20 cellular contexts compared by ENCODE assay signal in the genomic region with DNA sequence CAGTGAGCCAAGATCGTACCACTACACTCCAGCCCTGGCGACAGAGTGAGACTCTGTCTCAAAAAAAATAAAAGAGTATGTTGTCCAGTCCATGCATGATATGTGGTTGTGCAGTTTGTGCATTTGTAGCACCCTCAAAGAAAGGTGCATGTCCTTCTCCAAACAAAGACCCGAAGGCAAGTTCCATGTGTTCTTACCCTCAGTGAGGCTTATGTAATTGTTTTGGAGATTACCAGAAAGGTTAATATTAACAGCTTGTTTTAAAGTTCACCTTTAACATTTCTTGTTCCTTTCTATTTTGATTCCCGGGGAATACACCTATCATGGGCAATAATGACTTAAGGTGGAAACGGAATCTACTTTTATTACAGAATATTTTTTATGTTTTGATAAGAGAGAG. TPM values are rescaled to one million over a fixed set of nuclear protein-coding genes. Genes with fewer than 3 reads are reported as not detected.
A peak's percentile ranks its signal among the peaks of the same experiment; 100 is the strongest.
DNase-seq lines count a peak whose midpoint lies in the region; ATAC-seq and TF ChIP-seq lines count a peak whose summit lies in the region.
"Had no signal": no experiment of that assay in that cellular context is flagged by ENCODE, and none has a peak within 500 bp of the region (broad histone marks: within the 10 kb centered on the region; RNA-seq: fewer than 3 reads in every experiment).

No MANE protein-coding gene starts in this region.

- H3K9me3 ChIP-seq in hepatocyte (ENCODE audit: low read depth) (no peaks in the 10 kb centered on the region), liver (ENCODE audit: control insufficient read depth in 4 of 4, low read length in 3 of 4) (peaks cover 0 to under 1% (median 0%) of the 10 kb centered on the region in 4 donors)
- H3K9me3 ChIP-seq: Caco-2 had no signal

- H3K36me3 Mint-ChIP-seq in stimulated activated effector memory CD8-positive, alpha-beta T cell treated with anti-CD3 and anti-CD28 coated beads, Interleukin-12 subunit alpha, Interleukin-12 subunit beta, amount 100 ng/mL, for 72 hours, result peaks cover 12% of the 10 kb centered on the region

- H4K20me1 ChIP-seq in hepatocyte (ENCODE audit: insufficient read depth, poor library complexity, severe bottlenecking), result no peaks in the 10 kb centered on the region
- H4K20me1 ChIP-seq: BLaER1 treated with 17β-estradiol and CSF1 and Interleukin-3, amounts not matched to agents 10 nM and 100 nM had no signal

- WGBS in hepatocyte (ENCODE audit: low lambda C conversion rate, missing lambda C conversion rate), result 67% methylated on average over 5 of the region's 5 CpGs
- 40% methylated on average over 5 of the region's 5 CpGs for WGBS in liver

- no peaks in the 10 kb centered on the region for H3K4me1 Mint-ChIP-seq in stimulated activated effector memory CD8-positive, alpha-beta T cell treated with anti-CD3 and anti-CD28 coated beads, Interleukin-12 subunit alpha, Interleukin-12 subunit beta, amount 100 ng/mL, for 72 hours
- H3K4me1 Mint-ChIP-seq: B cell had no signal

- H3K27ac ChIP-seq in hepatocyte, result peak overlapping the region; percentile 44
- H3K27ac ChIP-seq in liver (ENCODE audit: low read depth in 1 of 2, low read length in 2 of 2), result peak overlapping the region; percentile 44 to 75
- H3K27ac ChIP-seq: 22Rv1; A549; BLaER1 treated with 17β-estradiol and CSF1 and Interleukin-3, amounts not matched to agents 10 nM and 100 nM; C4-2B had no signal

- H3K4me2 ChIP-seq in hepatocyte, result no peak overlapping the region
- H3K4me2 ChIP-seq: A549; BLaER1 treated with 17β-estradiol and CSF1 and Interleukin-3, amounts not matched to agents 10 nM and 100 nM had no signal

- no peak overlapping the region for H2AFZ ChIP-seq in hepatocyte

- H3K4me3 Mint-ChIP-seq in stimulated activated effector memory CD8-positive, alpha-beta T cell treated with anti-CD3 and anti-CD28 coated beads, Interleukin-12 subunit alpha, Interleukin-12 subunit beta, amount 100 ng/mL, for 72 hours, result no peak overlapping the region
- H3K4me3 Mint-ChIP-seq: B cell; CD4-positive, alpha-beta T cell; CD8-positive, alpha-beta T cell had no signal

- H3K4me1 ChIP-seq in hepatocyte (ENCODE audit: insufficient read depth) (no peaks in the 10 kb centered on the region), liver (ENCODE audit: control insufficient read depth in 4 of 4, insufficient read depth in 4 of 4, low read length in 3 of 4) (peaks cover 9 to 51% (median 39%) of the 10 kb centered on the region in 4 donors)
- H3K4me1 ChIP-seq: A549; BLaER1 treated with 17β-estradiol and CSF1 and Interleukin-3, amounts not matched to agents 10 nM and 100 nM; Caco-2 had no signal

- no peaks in the 10 kb centered on the region for H3K9me2 ChIP-seq in hepatocyte (replicated peaks; ENCODE audit: insufficient read depth)

- H3K27ac Mint-ChIP-seq in stimulated activated effector memory CD8-positive, alpha-beta T cell treated with anti-CD3 and anti-CD28 coated beads, Interleukin-12 subunit alpha, Interleukin-12 subunit beta, amount 100 ng/mL, for 72 hours, result peak overlapping the region; percentile 3
- H3K27ac Mint-ChIP-seq: B cell; CD4-positive, alpha-beta T cell; CD8-positive, alpha-beta T cell had no signal

- H3K27me3 ChIP-seq in hepatocyte (no peaks in the 10 kb centered on the region), liver (ENCODE audit: control insufficient read depth in 4 of 4, insufficient read depth in 4 of 4, low read length in 3 of 4) (no peaks in the 10 kb centered on the region)
- H3K27me3 ChIP-seq: BLaER1 treated with 17β-estradiol and CSF1 and Interleukin-3, amounts not matched to agents 10 nM and 100 nM had no signal

- no peak for DNase-seq in hepatocyte (ENCODE audit: low spot score)
- no peak for DNase-seq in left lobe of liver (ENCODE audit: low spot score)
- no peak for DNase-seq in stimulated activated effector memory CD8-positive, alpha-beta T cell treated with anti-CD3 and anti-CD28 coated beads, Interleukin-12 subunit alpha, Interleukin-12 subunit beta, amount 100 ng/mL, for 72 hours (ENCODE audit: low spot score in 2 of 2)
- no peak for DNase-seq in hepatic stellate cell (ENCODE audit: low spot score)
- DNase-seq in NCI-H187 treated with DMSO at 0.1 percent for 48 hours (lab: John Stamatoyannopoulos, UW), result no peak
- no peak for DNase-seq in activated naive CD4-positive, alpha-beta T cell treated with Interleukin-2 at 50 U/mL for 16 hours
- DNase-seq: AML-193; Caco-2; Calu3; CD4-positive, alpha-beta T cell; CD8-positive, alpha-beta T cell; DMS79 treated with DMSO at 0.1 percent for 48 hours; GF-D8 had no signal

- no peak overlapping the region for H3K4me3 ChIP-seq in hepatocyte
- peak overlapping the region in 1 of 3 donors; percentile 5 for H3K4me3 ChIP-seq in liver (ENCODE audit: low read depth in 1 of 3, low read length in 3 of 3)
- H3K4me3 ChIP-seq: A549; BLaER1 treated with 17β-estradiol and CSF1 and Interleukin-3, amounts not matched to agents 10 nM and 100 nM had no signal

- no peak for TF ChIP-seq CTCF in hepatocyte (IDR thresholded peaks at IDR 0.05; ENCODE audit: poor library complexity)
- no peak for TF ChIP-seq CTCF in liver (IDR thresholded peaks at IDR 0.05; ENCODE audit: low read depth, low read length, missing input control)

- no peaks in the 10 kb centered on the region for H3K79me2 ChIP-seq in hepatocyte

- TF ChIP-seq RAD21 in liver (IDR thresholded peaks at IDR 0.05), result peak in 1 of 2 donors; percentile 32

- ATAC-seq in left lobe of liver, result peak; percentile 73
- no peak for ATAC-seq in stimulated activated effector memory CD8-positive, alpha-beta T cell treated with anti-CD3 and anti-CD28 coated beads, Interleukin-12 subunit alpha, Interleukin-12 subunit beta, amount 100 ng/mL, for 72 hours
- ATAC-seq: A549; CD8-positive, alpha-beta T cell had no signal

- H3K36me3 ChIP-seq in hepatocyte (replicated peaks; ENCODE audit: insufficient read depth, low read depth) (no peaks in the 10 kb centered on the region), liver (ENCODE audit: control insufficient read depth in 4 of 4, insufficient read depth in 3 of 4, low read depth in 1 of 4, low read length in 3 of 4) (peaks cover 0 to 2% (median 2%) of the 10 kb centered on the region in 4 donors)

- H3K9ac ChIP-seq in liver (ENCODE audit: low read depth in 1 of 2, low read length in 2 of 2), result peak overlapping the region; percentile 19 to 58
- H3K9ac ChIP-seq: BLaER1 treated with 17β-estradiol and CSF1 and Interleukin-3, amounts not matched to agents 10 nM and 100 nM had no signal

- H3K9me3 Mint-ChIP-seq in stimulated activated effector memory CD8-positive, alpha-beta T cell treated with anti-CD3 and anti-CD28 coated beads, Interleukin-12 subunit alpha, Interleukin-12 subunit beta, amount 100 ng/mL, for 72 hours, result no peaks in the 10 kb centered on the region
- H3K9me3 Mint-ChIP-seq: CD4-positive, alpha-beta T cell had no signal

TF ChIP-seq in liver, 16 proteins besides CTCF, POLR2A, EP300 and RAD21 (continues in another document):
- TF ChIP-seq EGR1 (IDR thresholded peaks at IDR 0.05; ENCODE audit: low read depth in 2 of 2), result no peak
- no peak for TF ChIP-seq HNF4G (IDR thresholded peaks at IDR 0.05)
- TF ChIP-seq SP1 (IDR thresholded peaks at IDR 0.05), result peak; percentile 64
- peak; percentile 55 to 84 for TF ChIP-seq HNF4A (conservative IDR thresholded peaks at IDR 0.05)
- TF ChIP-seq, protein P1, sequence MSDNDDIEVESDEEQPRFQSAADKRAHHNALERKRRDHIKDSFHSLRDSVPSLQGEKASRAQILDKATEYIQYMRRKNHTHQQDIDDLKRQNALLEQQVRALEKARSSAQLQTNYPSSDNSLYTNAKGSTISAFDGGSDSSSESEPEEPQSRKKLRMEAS (IDR thresholded peaks at IDR 0.05), result peak; percentile 87
- no peak for TF ChIP-seq ATF3 (IDR thresholded peaks at IDR 0.05)
- no peak for TF ChIP-seq GABPA (IDR thresholded peaks at IDR 0.05 in 1 of 2, conservative IDR thresholded peaks at IDR 0.05 in 1 of 2)
- peak; percentile 53 for TF ChIP-seq YY1 (IDR thresholded peaks at IDR 0.05)

RNA-seq across cellular contexts. Expression of gene KIAA1191, which starts 22.3 kb away (rescaled TPM):
- total RNA-seq in hepatocyte (98.3 and 104 TPM in 2 replicates), left lobe of liver (51.9 TPM), liver (10 to 100 TPM; 31.1 to 31.8 TPM)
- polyA plus RNA-seq in hepatocyte (96.8 and 110 TPM in 2 replicates), liver (10 to 100 TPM; 25.7 to 37.2 TPM)

RNA-seq across cellular contexts. Expression of gene ARL10, which starts 26.0 kb away (rescaled TPM):
- total RNA-seq in hepatocyte, result 6.7 and 8.9 TPM in 2 replicates
- polyA plus RNA-seq in hepatocyte, result 2.5 and 4.4 TPM in 2 replicates
- total RNA-seq in left lobe of liver, result 1.8 TPM
- total RNA-seq in liver, result 1 to 10 TPM; 2.1 to 2.2 TPM
- polyA plus RNA-seq in liver, result under 1 TPM; 0.35 to 0.93 TPM
- total RNA-seq: A172 had no signal

RNA-seq across cellular contexts. Expression of gene NOP16, which starts 49.1 kb away (rescaled TPM):
- total RNA-seq in hepatocyte, result 22.9 and 25.6 TPM in 2 replicates
- 64.0 and 82.3 TPM in 2 replicates for polyA plus RNA-seq in hepatocyte
- 12.0 TPM for total RNA-seq in left lobe of liver
- 10 to 100 TPM in 1 of 2 donors, 1 to 10 TPM in 1; 6.1 to 11.1 TPM for total RNA-seq in liver
- 10 to 100 TPM; 23.3 to 41.2 TPM for polyA plus RNA-seq in liver

RNA-seq across cellular contexts. Expression of gene HIGD2A, which starts 49.2 kb away (rescaled TPM):
- total RNA-seq in hepatocyte (109 and 161 TPM in 2 replicates), left lobe of liver (49.2 TPM), liver (10 to 100 TPM; 18.4 to 42.6 TPM)
- polyA plus RNA-seq in hepatocyte (222 and 224 TPM in 2 replicates), liver (100 to 1,000 TPM in 1 of 2 donors, 10 to 100 TPM in 1; 93.0 to 127 TPM)
